In genomic region chr22:47076758-47077157, GRCh38 we compare ENCODE assay signal across 10 cellular contexts.
"Had no signal": no experiment of that assay in that cellular context is flagged by ENCODE, and none has a peak within 500 bp of the region (broad histone marks: within the 10 kb centered on the region; RNA-seq: fewer than 3 reads in every experiment).

No MANE protein-coding gene starts in this region.

- DNase-seq: GM23248, GOT3, H7, HFFc6, IMR-90, KBM-7 had no signal

- H3K4me3 ChIP-seq: GM23248, HAP-1 had no signal

- H3K4me2 ChIP-seq: KMS-11 had no signal

- ATAC-seq: HCT116 had no signal

- FAIRE-seq: HTR-8/SVneo had no signal

- H3K4me3 Mint-ChIP-seq: HFFc6 had no signal

- H3K36me3 ChIP-seq: HAP-1 had no signal

- H3K9ac ChIP-seq: GM23248, KMS-11 had no signal

- H2AFZ ChIP-seq: GM23248 had no signal

- H3K27ac Mint-ChIP-seq: HFFc6 had no signal

- H3K9me3 ChIP-seq: HAP-1 had no signal

- H3K27ac ChIP-seq: GM23248, KMS-11 had no signal
